Comparison of ENCODE assay signal across 9 cellular contexts in the genomic region with DNA sequence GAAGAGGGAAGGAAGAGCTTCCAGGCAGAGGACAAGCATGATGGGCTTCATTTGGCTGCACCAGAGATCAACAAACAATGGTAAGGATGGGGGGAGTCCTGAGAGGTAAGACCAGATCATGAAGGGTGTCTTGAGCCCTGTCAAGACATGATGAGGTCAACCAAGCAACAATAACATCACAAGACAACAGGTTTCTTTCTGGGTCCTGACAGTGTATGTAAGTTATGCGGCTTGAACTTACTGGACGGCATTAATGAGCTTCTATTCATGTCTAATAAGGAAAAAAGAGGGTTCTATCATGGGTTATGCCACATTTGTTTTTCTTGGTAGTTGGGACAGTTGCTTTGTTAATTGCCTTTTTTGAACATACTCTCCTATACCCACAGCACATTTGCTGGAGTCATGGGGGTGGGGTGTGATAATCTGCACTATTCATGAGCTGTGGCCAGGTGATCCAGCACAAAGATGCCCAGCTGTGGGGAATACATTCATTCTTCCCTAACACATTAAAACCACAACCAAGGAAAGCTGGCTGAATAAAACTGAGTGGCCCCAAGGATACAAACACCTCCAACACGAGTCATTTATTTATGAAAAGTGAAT.
A peak's percentile ranks its signal among the peaks of the same experiment; 100 is the strongest.
DNase-seq lines count a peak whose midpoint lies in the region; ATAC-seq and TF ChIP-seq lines count a peak whose summit lies in the region.
"Had no signal": no experiment of that assay in that cellular context is flagged by ENCODE, and none has a peak within 500 bp of the region (broad histone marks: within the 10 kb centered on the region; RNA-seq: fewer than 3 reads in every experiment).

No MANE protein-coding gene starts in this region.

- H3K14ac ChIP-seq in mesenchymal stem cell (ENCODE audit: low read length in 2 of 2): peak overlapping the region in 1 of 2 experiments; percentile 53

- H3K4me2 ChIP-seq in mesenchymal stem cell (ENCODE audit: low read length, poor library complexity, severe bottlenecking): no peak overlapping the region

- no peak for TF ChIP-seq CTCF in left ventricle myocardium inferior (IDR thresholded peaks at IDR 0.05; ENCODE audit: borderline replicate concordance)
- TF ChIP-seq CTCF in uterus (IDR thresholded peaks at IDR 0.05): no peak

- H4K8ac ChIP-seq in mesenchymal stem cell (ENCODE audit: low read length): peak overlapping the region; percentile 81

- no peak overlapping the region for H3K4me3 ChIP-seq in left ventricle myocardium inferior
- H3K4me3 ChIP-seq in mesenchymal stem cell (ENCODE audit: insufficient read depth in 1 of 2, low read depth in 1 of 2, low read length in 2 of 2): peak overlapping the region in 1 of 2 experiments; percentile 67
- H3K4me3 ChIP-seq in uterus: no peak overlapping the region

- peak overlapping the region; percentile 73 for H4K91ac ChIP-seq in mesenchymal stem cell (ENCODE audit: low read length)

- no peaks in the 10 kb centered on the region for H3K27me3 ChIP-seq in left ventricle myocardium inferior (ENCODE audit: low read depth)
- no peaks in the 10 kb centered on the region for H3K27me3 ChIP-seq in mesenchymal stem cell (ENCODE audit: control insufficient read depth in 1 of 2, insufficient read depth in 1 of 2, low read length in 2 of 2)
- H3K27me3 ChIP-seq in uterus: no peaks in the 10 kb centered on the region

- DNase-seq in left ventricle myocardium inferior: no peak
- no peak for DNase-seq in left cardiac atrium
- DNase-seq in astrocyte of the hippocampus (ENCODE audit: low read depth, low spot score): peak; percentile 78
- peak; percentile 32 for DNase-seq in mesenchymal stem cell
- no peak for DNase-seq in uterus
- DNase-seq in NCI-H524 (lab: John Stamatoyannopoulos, UW): no peak
- DNase-seq in NCI-H2227 (lab: John Stamatoyannopoulos, UW; ENCODE audit: unreplicated experiment): no peak
- DNase-seq: NCI-H1092 treated with DMSO at 0.1 percent for 48 hours had no signal

- H2AFZ ChIP-seq in mesenchymal stem cell (ENCODE audit: low read depth, low read length): no peak overlapping the region

- no peak for TF ChIP-seq POLR2A in uterus (IDR thresholded peaks at IDR 0.05)

- ATAC-seq in left cardiac atrium (no peak), HG02588 (IDR thresholded peaks at IDR 0.05; ENCODE audit: unreplicated experiment) (no peak)

- H2BK120ac ChIP-seq in mesenchymal stem cell (ENCODE audit: low read depth, low read length): peak overlapping the region; percentile 11

- H2BK5ac ChIP-seq in mesenchymal stem cell (ENCODE audit: low read depth, low read length, poor library complexity, severe bottlenecking): peak overlapping the region; percentile 83

- H3K9me3 ChIP-seq in left ventricle myocardium inferior (replicated peaks) (no peaks in the 10 kb centered on the region), mesenchymal stem cell (ENCODE audit: control insufficient read depth, low read length) (no peaks in the 10 kb centered on the region), uterus (no peaks in the 10 kb centered on the region)

- H3K27ac ChIP-seq in left ventricle myocardium inferior (replicated peaks): peak overlapping the region; percentile 84
- H3K27ac ChIP-seq in mesenchymal stem cell (ENCODE audit: low read length, poor library complexity, severe bottlenecking): peak overlapping the region; percentile 99
- H3K27ac ChIP-seq in uterus: peak overlapping the region; percentile 76 to 86

- WGBS in mesenchymal stem cell: 100% methylated on average over 2 of the region's 3 CpGs

- no peaks in the 10 kb centered on the region for H3K79me1 ChIP-seq in mesenchymal stem cell (replicated peaks; ENCODE audit: low read length, poor library complexity, severe bottlenecking)

- intact Hi-C loops in left ventricle myocardium inferior (cut with micrococcal nuclease) (no loop called here), left cardiac atrium (cut with DNase I) (loop anchor here in 1 of 2 donors (5.0 kb wide), 1 partner anchor 39 kb away; no protein-coding TSS in a partner anchor), uterus (cut with DNase I; ENCODE audit: low total_unique reads) (loop anchor here (10.0 kb wide), 1 partner anchor 92 kb away; no protein-coding TSS in a partner anchor)

- H3K4me1 ChIP-seq in left ventricle myocardium inferior (peaks cover 80% of the 10 kb centered on the region), mesenchymal stem cell (ENCODE audit: control insufficient read depth, insufficient read depth, low read depth, low read length) (peaks cover 44% of the 10 kb centered on the region), uterus (peaks cover 11 to 22% of the 10 kb centered on the region in 2 donors)

- peak overlapping the region; percentile 57 to 84 for H3K4ac ChIP-seq in mesenchymal stem cell (ENCODE audit: low read depth in 1 of 2, low read length in 2 of 2)

- peak overlapping the region; percentile 74 for H2BK15ac ChIP-seq in mesenchymal stem cell (ENCODE audit: low read depth, poor library complexity, severe bottlenecking)

- peak overlapping the region; percentile 91 for H3K9ac ChIP-seq in mesenchymal stem cell (ENCODE audit: low read length)

- H2BK12ac ChIP-seq in mesenchymal stem cell (ENCODE audit: low read length in 2 of 2): peak overlapping the region; percentile 69 to 96

- H2AK5ac ChIP-seq in mesenchymal stem cell (ENCODE audit: low read length, severe bottlenecking): peak overlapping the region; percentile 96

- peak overlapping the region in 1 of 2 experiments; percentile 96 for H3K23ac ChIP-seq in mesenchymal stem cell (ENCODE audit: low read length in 2 of 2)

- H3K18ac ChIP-seq in mesenchymal stem cell (ENCODE audit: low read depth in 1 of 2, low read length in 2 of 2): peak overlapping the region; percentile 46 to 85

- H3K36me3 ChIP-seq in left ventricle myocardium inferior (peaks cover 8% of the 10 kb centered on the region), mesenchymal stem cell (ENCODE audit: control insufficient read depth in 1 of 2, insufficient read depth in 2 of 2, low read depth in 1 of 2, low read length in 2 of 2) (peaks cover 38 to 94% of the 10 kb centered on the region in 2 experiments), uterus (no peaks in the 10 kb centered on the region)

Comparison
In these comparisons a context has a peak if more than half of its experiments do, and no peak if none do; other contexts are left out.
1. DNase-seq: peak in astrocyte of the hippocampus (single experiment) and mesenchymal stem cell (single experiment); none in left ventricle myocardium inferior (single experiment), left cardiac atrium (single experiment), uterus (0 of 2), NCI-H524 (0 of 2) and NCI-H2227 (single experiment).
2. Peak in every context shown above with its lines, with median percentiles within 50 percentile points of each other: H3K27ac ChIP-seq.